Comparison of ENCODE assay signal across 25 cellular contexts in the genomic region with DNA sequence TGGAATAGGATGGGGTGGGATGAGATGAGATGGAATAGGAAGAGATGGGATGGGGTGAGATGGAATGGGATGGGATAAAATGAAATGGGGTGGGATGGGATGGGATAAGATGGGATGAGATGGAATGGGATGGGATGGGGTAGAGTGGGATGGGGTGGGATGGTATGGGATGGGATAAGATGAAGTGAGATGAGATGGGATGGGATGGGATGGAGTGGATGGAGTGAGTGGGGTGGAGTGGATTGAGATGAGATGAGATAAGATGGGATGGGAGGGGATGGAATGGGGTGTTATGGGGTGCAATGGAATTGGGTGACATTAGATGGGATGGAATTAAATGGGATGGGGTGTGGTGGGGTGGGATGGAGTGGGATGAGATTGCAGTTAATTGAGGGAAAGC.
DNase-seq lines count a peak whose midpoint lies in the region; ATAC-seq, FAIRE-seq and TF ChIP-seq lines count a peak whose summit lies in the region.
"Had no signal": no experiment of that assay in that cellular context is flagged by ENCODE, and none has a peak within 500 bp of the region (broad histone marks: within the 10 kb centered on the region; RNA-seq: fewer than 3 reads in every experiment).

No MANE protein-coding gene starts in this region.

- H3K56ac ChIP-seq in IMR-90 (ENCODE audit: extremely low read depth, insufficient read depth, low read length) = no peak overlapping the region

- no peak overlapping the region for H2AK9ac ChIP-seq in IMR-90 (replicated peaks; ENCODE audit: low read depth, low read length, poor library complexity)

- no peak for DNase-seq in HTR-8/SVneo (ENCODE audit: insufficient read length, low spot score)
- DNase-seq in IMR-90 = no peak
- peak; percentile 57 for DNase-seq in esophagus muscularis mucosa (ENCODE audit: extremely low spot score)
- DNase-seq in amygdala (lab: John Stamatoyannopoulos, UW) = no peak
- no peak for DNase-seq in Peyer's patch
- DNase-seq: 8988T; ACHN; BE2C; C1 segment of cervical spinal cord; CD4-positive, alpha-beta memory T cell; CD4-positive, CD25-positive, alpha-beta regulatory T cell; CD8-positive, alpha-beta memory T cell; DMS 273 treated with DMSO at 0.1 percent for 48 hours; DMS153; DMS53; DMS79; DND-41; EL; GDM1 had no signal

- H3K4me3 ChIP-seq in IMR-90 (ENCODE audit: insufficient read depth, low read depth, low read length) = no peak overlapping the region
- no peak overlapping the region for H3K4me3 ChIP-seq in esophagus muscularis mucosa
- no peak overlapping the region for H3K4me3 ChIP-seq in Peyer's patch
- H3K4me3 ChIP-seq: BLaER1, GM12878 had no signal

- H4K91ac ChIP-seq in IMR-90 (ENCODE audit: insufficient read depth, low read depth, low read length) = no peak overlapping the region

- CTCF ChIA-PET in IMR-90 (lab: Yijun Ruan, JAX) = no interaction called here

- H3K27me3 ChIP-seq in IMR-90 (ENCODE audit: control insufficient read depth, insufficient read depth, low read length) (0 out of 2 replicates have a peak, but pooled peaks cover 1% of the 10 kb centered on the region), esophagus muscularis mucosa (no peaks in the 10 kb centered on the region), Peyer's patch (no peaks in the 10 kb centered on the region)
- H3K27me3 ChIP-seq: BE2C, BLaER1 had no signal

- H3K36me3 ChIP-seq in IMR-90 (ENCODE audit: control insufficient read depth, insufficient read depth, low read length) (no peaks in the 10 kb centered on the region), esophagus muscularis mucosa (no peaks in the 10 kb centered on the region), Peyer's patch (no peaks in the 10 kb centered on the region)
- H3K36me3 ChIP-seq: BE2C, BLaER1 had no signal

- no peaks in the 10 kb centered on the region for H3K79me1 ChIP-seq in IMR-90 (ENCODE audit: low read depth in 1 of 2, low read length in 2 of 2)

- no peak overlapping the region for H3K27ac ChIP-seq in IMR-90 (ENCODE audit: insufficient read depth, low read length)
- no peak overlapping the region for H3K27ac ChIP-seq in esophagus muscularis mucosa (replicated peaks in 1 of 4)
- H3K27ac ChIP-seq in Peyer's patch = no peak overlapping the region
- H3K27ac ChIP-seq: BLaER1 had no signal

- no peak overlapping the region for H3K23ac ChIP-seq in IMR-90 (ENCODE audit: low read depth, low read length)

- dilution Hi-C loops in IMR-90 (cut with HindIII; ENCODE audit: low sequenced_read_pairs, unreplicated experiment) = no loop called here

- 0 out of 2 replicates have a peak, but pooled peaks cover 3% of the 10 kb centered on the region for H3K9me3 ChIP-seq in IMR-90 (ENCODE audit: control insufficient read depth, insufficient read depth, low read length)
- H3K9me3 ChIP-seq in esophagus muscularis mucosa = no peaks in the 10 kb centered on the region
- H3K9me3 ChIP-seq in Peyer's patch = no peaks in the 10 kb centered on the region
- H3K9me3 ChIP-seq: BE2C, BLaER1 had no signal

- intact Hi-C loops in IMR-90 (cut with micrococcal nuclease) (no loop called here), esophagus muscularis mucosa (cut with DNase I) (no loop called here)

- H3K4me1 ChIP-seq in IMR-90 (ENCODE audit: control insufficient read depth, insufficient read depth, low read length) (peaks cover 9% of the 10 kb centered on the region), esophagus muscularis mucosa (peaks cover 0 to 17% (median 11%) of the 10 kb centered on the region in 4 donors), Peyer's patch (no peaks in the 10 kb centered on the region)
- H3K4me1 ChIP-seq: BE2C had no signal

- H4K8ac ChIP-seq in IMR-90 (ENCODE audit: low read depth in 2 of 2, low read length in 2 of 2) = no peak overlapping the region

- peak overlapping the region; percentile 20 for H2BK5ac ChIP-seq in IMR-90 (ENCODE audit: low read depth, low read length, poor library complexity, severe bottlenecking)

- no TSS peak for BruUV-seq in IMR-90 (replicated peaks; lab: Mats Ljungman, UMichigan)

- no peaks in the 10 kb centered on the region for H4K20me1 ChIP-seq in IMR-90 (ENCODE audit: insufficient read depth, low read length)
- H4K20me1 ChIP-seq: BLaER1 had no signal

- H2BK20ac ChIP-seq in IMR-90 (ENCODE audit: low read depth, low read length) = no peak overlapping the region

- peak overlapping the region; percentile 60; the same call in 1 of the 3 replicates for H2BK15ac ChIP-seq in IMR-90 (ENCODE audit: low read depth, low read length)

- peaks cover 2% of the 10 kb centered on the region; the same call in 1 of the 2 replicates for H3K9me1 ChIP-seq in IMR-90 (ENCODE audit: insufficient read depth, low read length)

- no peak for TF ChIP-seq RAD21 in IMR-90 (IDR thresholded peaks at IDR 0.05; ENCODE audit: low read length)

- H3K4me2 ChIP-seq in IMR-90 (ENCODE audit: low read depth, low read length) = no peak overlapping the region
- H3K4me2 ChIP-seq: BLaER1 had no signal

- in situ Hi-C loops in IMR-90 (cut with MboI; ENCODE audit: low sequenced_read_pairs) = no loop called here

- H3K4ac ChIP-seq in IMR-90 (ENCODE audit: low read depth, low read length) = no peak overlapping the region

- ATAC-seq in IMR-90 (ENCODE audit: low read depth) (no peak), HG03108 (IDR thresholded peaks at IDR 0.05; ENCODE audit: unreplicated experiment) (no peak)
- ATAC-seq: GM12878 had no signal

- H3K9ac ChIP-seq in IMR-90 (ENCODE audit: low read depth, low read length) = no peak overlapping the region
- H3K9ac ChIP-seq: BLaER1 had no signal

- TF ChIP-seq CTCF in IMR-90 (conservative IDR thresholded peaks at IDR 0.05; ENCODE audit: low read depth, low read length) (no peak), esophagus muscularis mucosa (IDR thresholded peaks at IDR 0.05) (no peak), Peyer's patch (IDR thresholded peaks at IDR 0.05) (no peak)

- TF ChIP-seq POLR2A in IMR-90 (IDR thresholded peaks at IDR 0.05; ENCODE audit: low read depth, low read length) = no peak
- no peak for TF ChIP-seq POLR2A in esophagus muscularis mucosa (IDR thresholded peaks at IDR 0.05; ENCODE audit: low read depth)
- TF ChIP-seq POLR2A in Peyer's patch (IDR thresholded peaks at IDR 0.05) = no peak

- no peak overlapping the region for H2AK5ac ChIP-seq in IMR-90 (ENCODE audit: low read depth, low read length)

- peak; percentile 26 for FAIRE-seq in HTR-8/SVneo (lab: Jason Lieb, UNC)
- FAIRE-seq: A204.1, GM12878, GM12892, GM18507 had no signal

- no peak overlapping the region for H2AFZ ChIP-seq in IMR-90 (replicated peaks; ENCODE audit: low read length, poor library complexity)

- H4K5ac ChIP-seq in IMR-90 (ENCODE audit: low read depth, low read length) = no peak overlapping the region

- no peak for TF ChIP-seq EP300 in esophagus muscularis mucosa (IDR thresholded peaks at IDR 0.05)

- no peak overlapping the region for H3K18ac ChIP-seq in IMR-90 (ENCODE audit: low read depth, low read length)

- no peak overlapping the region for H3K14ac ChIP-seq in IMR-90 (replicated peaks; ENCODE audit: low read depth, low read length)

- no peak overlapping the region for H2BK120ac ChIP-seq in IMR-90 (ENCODE audit: low read depth, low read length)

- POLR2A ChIA-PET in IMR-90 (lab: Charles Lee; ENCODE audit: unreplicated experiment) = no interaction called here

TF ChIP-seq in IMR-90, 13 proteins besides CTCF, POLR2A, EP300 and RAD21:
- TF ChIP-seq, protein P1, sequence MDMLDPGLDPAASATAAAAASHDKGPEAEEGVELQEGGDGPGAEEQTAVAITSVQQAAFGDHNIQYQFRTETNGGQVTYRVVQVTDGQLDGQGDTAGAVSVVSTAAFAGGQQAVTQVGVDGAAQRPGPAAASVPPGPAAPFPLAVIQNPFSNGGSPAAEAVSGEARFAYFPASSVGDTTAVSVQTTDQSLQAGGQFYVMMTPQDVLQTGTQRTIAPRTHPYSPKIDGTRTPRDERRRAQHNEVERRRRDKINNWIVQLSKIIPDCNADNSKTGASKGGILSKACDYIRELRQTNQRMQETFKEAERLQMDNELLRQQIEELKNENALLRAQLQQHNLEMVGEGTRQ (IDR thresholded peaks at IDR 0.05; ENCODE audit: low read depth, low read length) = no peak
- TF ChIP-seq, protein P2, sequence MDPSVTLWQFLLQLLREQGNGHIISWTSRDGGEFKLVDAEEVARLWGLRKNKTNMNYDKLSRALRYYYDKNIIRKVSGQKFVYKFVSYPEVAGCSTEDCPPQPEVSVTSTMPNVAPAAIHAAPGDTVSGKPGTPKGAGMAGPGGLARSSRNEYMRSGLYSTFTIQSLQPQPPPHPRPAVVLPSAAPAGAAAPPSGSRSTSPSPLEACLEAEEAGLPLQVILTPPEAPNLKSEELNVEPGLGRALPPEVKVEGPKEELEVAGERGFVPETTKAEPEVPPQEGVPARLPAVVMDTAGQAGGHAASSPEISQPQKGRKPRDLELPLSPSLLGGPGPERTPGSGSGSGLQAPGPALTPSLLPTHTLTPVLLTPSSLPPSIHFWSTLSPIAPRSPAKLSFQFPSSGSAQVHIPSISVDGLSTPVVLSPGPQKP (IDR thresholded peaks at IDR 0.05; ENCODE audit: borderline replicate concordance, low read depth, low read length) = no peak
- no peak for TF ChIP-seq RFX5 (IDR thresholded peaks at IDR 0.05; ENCODE audit: low read depth, low read length)
